ENCODE assay signal across 9 cellular contexts in the genomic region with DNA sequence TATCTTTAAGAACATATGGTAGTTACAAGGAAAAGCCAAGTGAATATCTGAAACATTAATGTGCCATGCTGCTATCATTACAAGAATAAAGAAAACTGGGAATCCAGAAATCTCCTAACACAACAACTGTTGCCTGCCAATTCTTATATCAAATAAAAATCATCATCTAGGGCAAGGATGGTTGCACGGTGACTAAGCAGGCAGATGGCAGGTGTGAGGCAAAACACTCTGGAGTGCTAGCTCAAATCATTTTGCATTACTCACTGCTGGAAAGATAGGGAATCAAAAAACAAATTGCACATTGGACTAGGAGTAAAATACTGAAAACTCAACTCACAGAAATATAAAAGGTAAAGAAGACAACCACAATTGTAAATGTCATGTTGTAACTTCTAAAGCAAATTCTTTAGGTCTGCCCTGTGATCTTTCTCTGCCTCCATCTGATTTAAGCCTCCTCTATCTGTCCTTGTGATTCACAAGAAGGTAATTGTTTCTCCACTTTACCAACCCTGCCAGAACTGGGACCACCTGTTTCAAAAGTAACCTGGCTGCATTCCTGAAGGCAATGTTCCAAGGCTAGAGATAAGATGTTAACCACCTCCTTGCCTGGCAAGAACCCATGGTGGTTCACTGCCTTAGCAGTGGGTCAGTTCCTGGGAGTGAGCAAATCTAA. TPM values are rescaled to one million over a fixed set of nuclear protein-coding genes. Genes with fewer than 3 reads are reported as not detected.
DNase-seq lines count a peak whose midpoint lies in the region; ATAC-seq and TF ChIP-seq lines count a peak whose summit lies in the region.
"Had no signal": no experiment of that assay in that cellular context is flagged by ENCODE, and none has a peak within 500 bp of the region (broad histone marks: within the 10 kb centered on the region; RNA-seq: fewer than 3 reads in every experiment).

No MANE protein-coding gene starts in this region.

- peaks cover 70% of the 10 kb centered on the region for H3K4me1 Mint-ChIP-seq in WTC11
- no peaks in the 10 kb centered on the region for H3K4me1 Mint-ChIP-seq in activated CD8-positive, alpha-beta memory T cell treated with anti-CD3 and anti-CD28 coated beads, Interleukin-2, amount 10 ng/mL, durations not matched to agents 7 days and 5 days
- H3K4me1 Mint-ChIP-seq: activated naive CD8-positive, alpha-beta T cell treated with anti-CD3 and anti-CD28 coated beads, Interleukin-2, amount 10 ng/mL, durations not matched to agents 7 days and 5 days had no signal

- peaks cover 0 to 8% (median 3%) of the 10 kb centered on the region in 4 donors for H3K4me1 ChIP-seq in tibial artery

- no peak overlapping the region for H3K27ac ChIP-seq in tibial artery

- TF ChIP-seq CTCF in AG10803 (conservative IDR thresholded peaks at IDR 0.05; ENCODE audit: low read length): no peak; the same call in 1 of the 2 replicates
- TF ChIP-seq CTCF in WTC11 (IDR thresholded peaks at IDR 0.05): no peak
- TF ChIP-seq CTCF in tibial artery (IDR thresholded peaks at IDR 0.05): no peak

- intact Hi-C loops in left colon (cut with DNase I, micrococcal nuclease): no loop called here
- intact Hi-C loops in tibial artery (cut with DNase I; ENCODE audit: low total_unique reads): loop anchor here (10.0 kb wide), 2 partner anchors 145 to 245 kb away; no protein-coding TSS in a partner anchor

- no peaks in the 10 kb centered on the region for H3K9me3 Mint-ChIP-seq in WTC11
- no peaks in the 10 kb centered on the region for H3K9me3 Mint-ChIP-seq in activated CD8-positive, alpha-beta memory T cell treated with anti-CD3 and anti-CD28 coated beads, Interleukin-2, amount 10 ng/mL, durations not matched to agents 7 days and 5 days (ENCODE audit: low read depth)
- H3K9me3 Mint-ChIP-seq: activated naive CD8-positive, alpha-beta T cell treated with anti-CD3 and anti-CD28 coated beads, Interleukin-2, amount 10 ng/mL, durations not matched to agents 7 days and 5 days had no signal

- H3K36me3 Mint-ChIP-seq in WTC11: no peaks in the 10 kb centered on the region
- no peaks in the 10 kb centered on the region for H3K36me3 Mint-ChIP-seq in activated CD8-positive, alpha-beta memory T cell treated with anti-CD3 and anti-CD28 coated beads, Interleukin-2, amount 10 ng/mL, durations not matched to agents 7 days and 5 days
- H3K36me3 Mint-ChIP-seq: activated naive CD8-positive, alpha-beta T cell treated with anti-CD3 and anti-CD28 coated beads, Interleukin-2, amount 10 ng/mL, durations not matched to agents 7 days and 5 days had no signal

- ATAC-seq in HG03378 (IDR thresholded peaks at IDR 0.05; ENCODE audit: unreplicated experiment) (peak; percentile 26), WTC11 (peak; percentile 93), left colon (peak; percentile 73), GM19351 (IDR thresholded peaks at IDR 0.05; ENCODE audit: unreplicated experiment) (no peak)
- ATAC-seq in activated CD8-positive, alpha-beta memory T cell treated with anti-CD3 and anti-CD28 coated beads, Interleukin-2, amount 10 ng/mL, durations not matched to agents 7 days and 5 days: no peak

- no peak overlapping the region for H3K4me3 ChIP-seq in AG10803 (ENCODE audit: low read length)
- no peak overlapping the region for H3K4me3 ChIP-seq in tibial artery

- no peaks in the 10 kb centered on the region for H3K36me3 ChIP-seq in tibial artery

- H3K27me3 Mint-ChIP-seq in WTC11 (ENCODE audit: low read depth): no peaks in the 10 kb centered on the region
- H3K27me3 Mint-ChIP-seq in activated CD8-positive, alpha-beta memory T cell treated with anti-CD3 and anti-CD28 coated beads, Interleukin-2, amount 10 ng/mL, durations not matched to agents 7 days and 5 days: peaks cover 9% of the 10 kb centered on the region
- H3K27me3 Mint-ChIP-seq: activated naive CD8-positive, alpha-beta T cell treated with anti-CD3 and anti-CD28 coated beads, Interleukin-2, amount 10 ng/mL, durations not matched to agents 7 days and 5 days had no signal

- no peaks in the 10 kb centered on the region for H3K27me3 ChIP-seq in tibial artery

- no peaks in the 10 kb centered on the region for H3K9me3 ChIP-seq in tibial artery

- H3K27ac Mint-ChIP-seq in WTC11: peak overlapping the region; percentile 94
- no peak overlapping the region for H3K27ac Mint-ChIP-seq in activated CD8-positive, alpha-beta memory T cell treated with anti-CD3 and anti-CD28 coated beads, Interleukin-2, amount 10 ng/mL, durations not matched to agents 7 days and 5 days
- H3K27ac Mint-ChIP-seq: activated naive CD8-positive, alpha-beta T cell treated with anti-CD3 and anti-CD28 coated beads, Interleukin-2, amount 10 ng/mL, durations not matched to agents 7 days and 5 days had no signal

- POLR2A ChIA-PET in WTC11 (lab: Charles Lee): interaction anchor here (1.6 kb wide), 1 partner anchor 26 kb away, joined by 3 read pairs; no protein-coding TSS in a partner anchor

- DNase-seq in AG10803 (ENCODE audit: low read depth) (peak; percentile 22), WTC11 (ENCODE audit: low spot score) (peak; percentile 46), left colon (peak; percentile 27 to 53), tibial artery (no peak)
- DNase-seq in activated CD8-positive, alpha-beta memory T cell treated with anti-CD3 and anti-CD28 coated beads, Interleukin-2, amount 10 ng/mL, durations not matched to agents 7 days and 5 days: no peak
- no peak for DNase-seq in activated naive CD4-positive, alpha-beta T cell treated with anti-CD3 and anti-CD28 coated beads, Interleukin-2, amount 50 U/mL, for 16 hours
- DNase-seq: activated naive CD8-positive, alpha-beta T cell treated with anti-CD3 and anti-CD28 coated beads, Interleukin-2, amount 10 ng/mL, durations not matched to agents 7 days and 5 days had no signal

- CTCF ChIA-PET in WTC11 (lab: Charles Lee): interaction anchor here (0.7 to 1.5 kb wide), 7 partner anchors 15 to 298 kb away, joined by 3 to 6 read pairs (median 3); a partner anchor contains a TSS
- CTCF ChIA-PET in activated CD8-positive, alpha-beta memory T cell treated with anti-CD3 and anti-CD28 coated beads, Interleukin-2, amount 10 ng/mL, durations not matched to agents 7 days and 5 days (lab: Charles Lee): interaction anchor here (1.0 to 1.8 kb wide), 7 partner anchors 33 to 299 kb away, joined by 3 to 13 read pairs (median 4); a partner anchor contains a TSS

- peak overlapping the region; percentile 23 for H3K4me3 Mint-ChIP-seq in WTC11
- no peak overlapping the region for H3K4me3 Mint-ChIP-seq in activated CD8-positive, alpha-beta memory T cell treated with anti-CD3 and anti-CD28 coated beads, Interleukin-2, amount 10 ng/mL, durations not matched to agents 7 days and 5 days
- H3K4me3 Mint-ChIP-seq: activated naive CD8-positive, alpha-beta T cell treated with anti-CD3 and anti-CD28 coated beads, Interleukin-2, amount 10 ng/mL, durations not matched to agents 7 days and 5 days had no signal

TF ChIP-seq in WTC11, 78 proteins besides CTCF, POLR2A, EP300 and RAD21:
- TF ChIP-seq NR1H2 (CRISPR knock-in tag; IDR thresholded peaks at IDR 0.05): no peak
- no peak for TF ChIP-seq GRHL2 (CRISPR knock-in tag; IDR thresholded peaks at IDR 0.05; ENCODE audit: insufficient replicate concordance, severe bottlenecking)
- TF ChIP-seq JAZF1 (CRISPR knock-in tag; IDR thresholded peaks at IDR 0.05): no peak
- TF ChIP-seq SOX15 (CRISPR knock-in tag; IDR thresholded peaks at IDR 0.05): no peak
- TF ChIP-seq ZNF121 (CRISPR knock-in tag; IDR thresholded peaks at IDR 0.05): no peak
- no peak for TF ChIP-seq NFYB (CRISPR knock-in tag; conservative IDR thresholded peaks at IDR 0.05; ENCODE audit: low read depth)
- TF ChIP-seq TEAD1 (CRISPR knock-in tag; IDR thresholded peaks at IDR 0.05): peak; percentile 80; the same call in 1 of the 2 replicates
- TF ChIP-seq, protein P1, sequence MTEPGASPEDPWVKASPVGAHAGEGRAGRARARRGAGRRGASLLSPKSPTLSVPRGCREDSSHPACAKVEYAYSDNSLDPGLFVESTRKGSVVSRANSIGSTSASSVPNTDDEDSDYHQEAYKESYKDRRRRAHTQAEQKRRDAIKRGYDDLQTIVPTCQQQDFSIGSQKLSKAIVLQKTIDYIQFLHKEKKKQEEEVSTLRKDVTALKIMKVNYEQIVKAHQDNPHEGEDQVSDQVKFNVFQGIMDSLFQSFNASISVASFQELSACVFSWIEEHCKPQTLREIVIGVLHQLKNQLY (CRISPR knock-in tag; IDR thresholded peaks at IDR 0.05): no peak
- TF ChIP-seq, protein P2, sequence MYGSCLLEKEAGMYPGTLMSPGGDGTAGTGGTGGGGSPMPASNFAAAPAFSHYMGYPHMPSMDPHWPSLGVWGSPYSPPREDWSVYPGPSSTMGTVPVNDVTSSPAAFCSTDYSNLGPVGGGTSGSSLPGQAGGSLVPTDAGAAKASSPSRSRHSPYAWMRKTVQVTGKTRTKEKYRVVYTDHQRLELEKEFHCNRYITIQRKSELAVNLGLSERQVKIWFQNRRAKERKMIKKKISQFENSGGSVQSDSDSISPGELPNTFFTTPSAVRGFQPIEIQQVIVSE (CRISPR knock-in tag; IDR thresholded peaks at IDR 0.05; ENCODE audit: borderline replicate concordance): no peak
TF ChIP-seq in WTC11: peak in this region for 1.

RNA-seq across cellular contexts. Expression of a gene that starts 33.0 kb away (rescaled TPM):
- total RNA-seq in WTC11 (2021): 3.6 to 4.2 TPM (median 3.8 TPM) in 3 replicates
- total RNA-seq in left colon: 1 to 10 TPM in 1 of 2 donors, under 1 TPM in 1; 0.40 to 1.3 TPM
- total RNA-seq in activated CD8-positive, alpha-beta memory T cell treated with anti-CD3 and anti-CD28 coated beads, Interleukin-2, amount 10 ng/mL, durations not matched to agents 7 days and 5 days: under 1 TPM in 1 of 2 experiments, not detected in 1; 0.16 TPM

Comparison
In these comparisons a context has a peak if more than half of its experiments do, and no peak if none do; other contexts are left out.
1. DNase-seq: peak in AG10803 (single experiment), WTC11 (single experiment) and left colon (2 of 2); none in activated CD8-positive, alpha-beta memory T cell treated with anti-CD3 and anti-CD28 coated beads, Interleukin-2, amount 10 ng/mL, durations not matched to agents 7 days and 5 days (single experiment), tibial artery (0 of 2) and activated naive CD4-positive, alpha-beta T cell treated with anti-CD3 and anti-CD28 coated beads, Interleukin-2, amount 50 U/mL, for 16 hours (single experiment).
2. ATAC-seq: peak in HG03378 (single experiment), WTC11 (single experiment) and left colon (single experiment); none in activated CD8-positive, alpha-beta memory T cell treated with anti-CD3 and anti-CD28 coated beads, Interleukin-2, amount 10 ng/mL, durations not matched to agents 7 days and 5 days (single experiment) and GM19351 (single experiment).